Comparison of ENCODE assay signal across 3 cellular contexts in genomic region chr9:127146841-127147240, GRCh38. TPM values are rescaled to one million over a fixed set of nuclear protein-coding genes. Genes with fewer than 3 reads are reported as not detected.
"Had no signal": no experiment of that assay in that cellular context is flagged by ENCODE, and none has a peak within 500 bp of the region (broad histone marks: within the 10 kb centered on the region; RNA-seq: fewer than 3 reads in every experiment).

No MANE protein-coding gene starts in this region.

RNA-seq across cellular contexts. Expression of gene ANGPTL2, which starts 24.4 kb away (rescaled TPM):
- total RNA-seq: K562, MCF 10A, OCI-LY7 had no signal
- polyA plus RNA-seq: K562 had no signal
